In genomic region chr10:34761443-34761842, GRCh38 we compare ENCODE assay signal across 17 cellular contexts. TPM values are rescaled to one million over a fixed set of nuclear protein-coding genes. Genes with fewer than 3 reads are reported as not detected.
DNase-seq lines count a peak whose midpoint lies in the region; ATAC-seq and TF ChIP-seq lines count a peak whose summit lies in the region.
"Had no signal": no experiment of that assay in that cellular context is flagged by ENCODE, and none has a peak within 500 bp of the region (broad histone marks: within the 10 kb centered on the region; RNA-seq: fewer than 3 reads in every experiment).

No MANE protein-coding gene starts in this region.

- no peaks in the 10 kb centered on the region; the same call in 1 of the 2 replicates for H3K36me3 ChIP-seq in BJ (ENCODE audit: control insufficient read depth, insufficient read depth, low read length)
- H3K36me3 ChIP-seq in PC-3 (ENCODE audit: low read depth, low read length), result no peaks in the 10 kb centered on the region
- H3K36me3 ChIP-seq in psoas muscle (ENCODE audit: insufficient read depth in 1 of 2, low read depth in 1 of 2), result no peaks in the 10 kb centered on the region

- DNase-seq in BJ (ENCODE audit: low read depth) (peak; percentile 23), PC-3 (peak; percentile 78), epithelial cell of prostate (ENCODE audit: low read depth, low spot score) (no peak), psoas muscle (no peak), erythroblast (lab: John Stamatoyannopoulos, UW) (no peak), medulla oblongata (ENCODE audit: extremely low spot score) (no peak)
- DNase-seq: COR-L47, DMS153, HCEC 1CT, KG1, NCI-H1092 treated with DMSO at 0.1 percent for 48 hours, NCI-H1694, NCI-H446 had no signal

- POLR2A ChIA-PET in BJ (lab: Charles Lee), result no interaction called here
- POLR2A ChIA-PET in PC-3 (lab: Charles Lee; ENCODE audit: unreplicated experiment), result no interaction called here

- H3K9ac ChIP-seq in PC-3 (ENCODE audit: low read length), result peak overlapping the region; percentile 67

- H3K27ac ChIP-seq in PC-3 (ENCODE audit: low read length), result peak overlapping the region; percentile 81
- H3K27ac ChIP-seq in epithelial cell of prostate, result peak overlapping the region; percentile 89
- H3K27ac ChIP-seq in psoas muscle, result peak overlapping the region; percentile 83
- H3K27ac ChIP-seq: C4-2B had no signal

- peaks cover 52% of the 10 kb centered on the region for H3K4me1 ChIP-seq in PC-3 (ENCODE audit: insufficient read depth, low read length)
- H3K4me1 ChIP-seq in psoas muscle, result peaks cover 79% of the 10 kb centered on the region

- no peaks in the 10 kb centered on the region for H3K9me3 ChIP-seq in PC-3 (ENCODE audit: low read length)
- H3K9me3 ChIP-seq in psoas muscle, result no peaks in the 10 kb centered on the region

- H3K4me3 ChIP-seq in BJ (ENCODE audit: low read depth, low read length), result no peak overlapping the region
- no peak overlapping the region for H3K4me3 ChIP-seq in PC-3 (ENCODE audit: low read length)
- no peak overlapping the region for H3K4me3 ChIP-seq in psoas muscle

- TF ChIP-seq CTCF in BJ (IDR thresholded peaks at IDR 0.05; ENCODE audit: insufficient read depth, low read depth, low read length) (no peak), PC-3 (conservative IDR thresholded peaks at IDR 0.05; ENCODE audit: low read depth, low read length) (no peak), psoas muscle (IDR thresholded peaks at IDR 0.05) (no peak)

- intact Hi-C loops in PC-3 (cut with micrococcal nuclease) (no loop called here), psoas muscle (cut with DNase I) (no loop called here)

- no peak overlapping the region for H2AFZ ChIP-seq in PC-3 (ENCODE audit: low read length)

- 59 to 88% (median 85%) methylated on average over 1 of the region's 1 CpG for WGBS in psoas muscle, 3 donors

- no peak for TF ChIP-seq POLR2A in erythroblast (IDR thresholded peaks at IDR 0.05; ENCODE audit: low read length)

- CTCF ChIA-PET in BJ (lab: Yijun Ruan, JAX) (no interaction called here), PC-3 (lab: Charles Lee) (no interaction called here)

- BruUV-seq in PC-3 (replicated peaks; lab: Mats Ljungman, UMichigan), result no TSS peak

- 0 out of 2 replicates have a peak, but pooled peaks cover 3% of the 10 kb centered on the region for H4K20me1 ChIP-seq in PC-3 (ENCODE audit: low read length)

- peaks cover 22% of the 10 kb centered on the region for H3F3A ChIP-seq in PC-3 (ENCODE audit: low read length, unreplicated experiment)

- peaks cover 88% of the 10 kb centered on the region for H3K79me2 ChIP-seq in PC-3 (ENCODE audit: low read length)

- H3K4me2 ChIP-seq in PC-3 (ENCODE audit: low read length), result peak overlapping the region; percentile 7

- H3K27me3 ChIP-seq in BJ (ENCODE audit: control insufficient read depth, insufficient read depth, low read length) (no peaks in the 10 kb centered on the region), PC-3 (ENCODE audit: low read length) (no peaks in the 10 kb centered on the region), psoas muscle (ENCODE audit: insufficient read depth in 3 of 3, low read length in 2 of 3) (no peaks in the 10 kb centered on the region)

- H3K9me2 ChIP-seq in PC-3 (replicated peaks; ENCODE audit: low read length), result no peaks in the 10 kb centered on the region

- ATAC-seq in PC-3, result peak; percentile 2; the same call in 1 of the 2 replicates
- no peak for ATAC-seq in psoas muscle
- ATAC-seq in HG02642 (IDR thresholded peaks at IDR 0.05; ENCODE audit: poor library complexity, unreplicated experiment), result no peak
- ATAC-seq in HG02852 (IDR thresholded peaks at IDR 0.05; ENCODE audit: unreplicated experiment), result no peak
- ATAC-seq: Panc1 had no signal

RNA-seq across cellular contexts. Expression of gene PARD3, which starts 53.7 kb away (rescaled TPM):
- polyA plus RNA-seq in BJ (2011; rRNA removed), result 17.7 and 25.4 TPM in 2 replicates
- polyA minus RNA-seq in BJ (2011; rRNA and poly(A)+ RNA removed), result 22.1 and 25.6 TPM in 2 replicates
- total RNA-seq in PC-3 (2014; rRNA removed), result 149 and 154 TPM in 2 replicates
- total RNA-seq in psoas muscle, result 10 to 100 TPM; 52.7 to 84.4 (median 63.3) TPM
- polyA plus RNA-seq in psoas muscle, result 10 to 100 TPM; 20.2 to 53.4 (median 29.0) TPM

Comparison
In these comparisons a context has a peak if more than half of its experiments do, and no peak if none do; other contexts are left out.
1. DNase-seq: peak in BJ (single experiment) and PC-3 (single experiment); none in epithelial cell of prostate (single experiment), psoas muscle (0 of 2), erythroblast (0 of 2) and medulla oblongata (single experiment).
2. Peak in every context shown above with its lines, with median percentiles within 50 percentile points of each other: H3K27ac ChIP-seq.